Comparison of ENCODE assay signal across 1 cellular context in the genomic region with DNA sequence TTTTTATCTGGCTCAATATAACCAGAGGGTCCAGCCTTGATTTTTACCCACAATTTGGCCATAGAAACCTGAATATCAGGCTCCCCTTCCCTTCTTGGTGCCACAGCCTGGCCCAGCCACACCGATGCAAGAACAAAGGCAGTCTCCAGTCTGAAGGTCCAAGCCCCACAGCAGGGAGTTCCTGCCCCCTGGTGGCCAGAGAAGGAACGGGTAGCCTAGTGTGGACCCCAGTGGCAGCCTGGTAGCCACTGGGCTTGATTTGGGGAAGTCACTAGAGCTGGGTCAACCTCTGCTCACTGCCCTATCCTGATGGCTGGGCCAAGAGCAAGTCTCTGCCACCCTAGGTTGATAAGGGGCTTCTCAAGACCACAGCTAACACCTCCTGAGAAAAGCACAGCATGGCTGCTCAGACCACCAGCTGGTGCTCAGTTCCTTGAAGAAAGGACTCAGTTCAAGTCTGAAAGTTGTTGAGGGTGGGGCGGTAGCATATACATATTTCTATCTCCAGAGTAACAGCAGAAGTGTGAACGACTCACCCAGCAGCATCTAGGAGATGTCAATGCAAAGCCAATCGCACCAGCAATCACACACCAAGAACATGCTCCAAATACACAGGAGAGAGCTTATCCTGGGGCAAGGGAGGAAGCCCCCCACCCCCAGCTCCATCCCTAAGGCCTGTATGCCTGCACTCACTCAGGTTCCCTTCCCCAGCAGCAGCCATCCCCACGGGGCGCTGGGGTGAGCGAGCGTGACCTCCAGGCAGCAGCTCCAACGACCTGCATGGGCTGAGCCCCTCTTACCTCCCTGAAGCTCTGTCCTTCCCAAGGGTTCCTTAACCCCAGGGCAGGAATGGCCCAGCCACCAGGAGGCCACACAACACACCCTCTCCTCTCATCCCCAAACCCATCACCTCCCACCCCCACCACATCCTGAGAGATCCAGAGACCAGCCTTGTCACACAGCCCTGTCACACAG.
TF ChIP-seq lines count a peak whose summit lies in the region.

No MANE protein-coding gene starts in this region.

TF ChIP-seq in SK-N-SH treated with all-trans-retinoic acid at 6 μM for 48 hours, 23 proteins besides CTCF, POLR2A, EP300 and RAD21 (continued from another document):
- TF ChIP-seq, protein P1, sequence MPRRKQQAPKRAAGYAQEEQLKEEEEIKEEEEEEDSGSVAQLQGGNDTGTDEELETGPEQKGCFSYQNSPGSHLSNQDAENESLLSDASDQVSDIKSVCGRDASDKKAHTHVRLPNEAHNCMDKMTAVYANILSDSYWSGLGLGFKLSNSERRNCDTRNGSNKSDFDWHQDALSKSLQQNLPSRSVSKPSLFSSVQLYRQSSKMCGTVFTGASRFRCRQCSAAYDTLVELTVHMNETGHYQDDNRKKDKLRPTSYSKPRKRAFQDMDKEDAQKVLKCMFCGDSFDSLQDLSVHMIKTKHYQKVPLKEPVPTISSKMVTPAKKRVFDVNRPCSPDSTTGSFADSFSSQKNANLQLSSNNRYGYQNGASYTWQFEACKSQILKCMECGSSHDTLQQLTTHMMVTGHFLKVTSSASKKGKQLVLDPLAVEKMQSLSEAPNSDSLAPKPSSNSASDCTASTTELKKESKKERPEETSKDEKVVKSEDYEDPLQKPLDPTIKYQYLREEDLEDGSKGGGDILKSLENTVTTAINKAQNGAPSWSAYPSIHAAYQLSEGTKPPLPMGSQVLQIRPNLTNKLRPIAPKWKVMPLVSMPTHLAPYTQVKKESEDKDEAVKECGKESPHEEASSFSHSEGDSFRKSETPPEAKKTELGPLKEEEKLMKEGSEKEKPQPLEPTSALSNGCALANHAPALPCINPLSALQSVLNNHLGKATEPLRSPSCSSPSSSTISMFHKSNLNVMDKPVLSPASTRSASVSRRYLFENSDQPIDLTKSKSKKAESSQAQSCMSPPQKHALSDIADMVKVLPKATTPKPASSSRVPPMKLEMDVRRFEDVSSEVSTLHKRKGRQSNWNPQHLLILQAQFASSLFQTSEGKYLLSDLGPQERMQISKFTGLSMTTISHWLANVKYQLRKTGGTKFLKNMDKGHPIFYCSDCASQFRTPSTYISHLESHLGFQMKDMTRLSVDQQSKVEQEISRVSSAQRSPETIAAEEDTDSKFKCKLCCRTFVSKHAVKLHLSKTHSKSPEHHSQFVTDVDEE (CRISPR knock-in tag; IDR thresholded peaks at IDR 0.05) = no peak
- TF ChIP-seq ZNF8 (CRISPR knock-in tag; IDR thresholded peaks at IDR 0.05) (no peak), ZNF70 (CRISPR knock-in tag; IDR thresholded peaks at IDR 0.05) (no peak), PPARA (CRISPR knock-in tag; IDR thresholded peaks at IDR 0.05; ENCODE audit: borderline replicate concordance) (no peak), ZFP3 (CRISPR knock-in tag; IDR thresholded peaks at IDR 0.05) (no peak), BACH2 (CRISPR knock-in tag; IDR thresholded peaks at IDR 0.05; ENCODE audit: borderline replicate concordance) (no peak), ZC3H10 (CRISPR knock-in tag; IDR thresholded peaks at IDR 0.05) (no peak)
- TF ChIP-seq, protein P2, sequence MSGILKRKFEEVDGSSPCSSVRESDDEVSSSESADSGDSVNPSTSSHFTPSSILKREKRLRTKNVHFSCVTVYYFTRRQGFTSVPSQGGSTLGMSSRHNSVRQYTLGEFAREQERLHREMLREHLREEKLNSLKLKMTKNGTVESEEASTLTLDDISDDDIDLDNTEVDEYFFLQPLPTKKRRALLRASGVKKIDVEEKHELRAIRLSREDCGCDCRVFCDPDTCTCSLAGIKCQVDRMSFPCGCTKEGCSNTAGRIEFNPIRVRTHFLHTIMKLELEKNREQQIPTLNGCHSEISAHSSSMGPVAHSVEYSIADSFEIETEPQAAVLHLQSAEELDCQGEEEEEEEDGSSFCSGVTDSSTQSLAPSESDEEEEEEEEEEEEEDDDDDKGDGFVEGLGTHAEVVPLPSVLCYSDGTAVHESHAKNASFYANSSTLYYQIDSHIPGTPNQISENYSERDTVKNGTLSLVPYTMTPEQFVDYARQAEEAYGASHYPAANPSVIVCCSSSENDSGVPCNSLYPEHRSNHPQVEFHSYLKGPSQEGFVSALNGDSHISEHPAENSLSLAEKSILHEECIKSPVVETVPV (CRISPR knock-in tag; IDR thresholded peaks at IDR 0.05) = no peak
